ENCODE assay signal across 10 cellular contexts in genomic region chr15:78541744-78542034, GRCh38. TPM values are rescaled to one million over a fixed set of nuclear protein-coding genes. Genes with fewer than 3 reads are reported as not detected.
DNase-seq lines count a peak whose midpoint lies in the region; ATAC-seq and TF ChIP-seq lines count a peak whose summit lies in the region.
"Had no signal": no experiment of that assay in that cellular context is flagged by ENCODE, and none has a peak within 500 bp of the region (broad histone marks: within the 10 kb centered on the region; RNA-seq: fewer than 3 reads in every experiment).

No MANE protein-coding gene starts in this region.

- H3K4me1 ChIP-seq in fibroblast of lung (ENCODE audit: control insufficient read depth, extremely low read depth, insufficient read depth, low read length) (no peaks in the 10 kb centered on the region), rectal smooth muscle tissue (ENCODE audit: control insufficient read depth, insufficient read depth, low read length) (peaks cover 11% of the 10 kb centered on the region)

- ATAC-seq in GM18867 (IDR thresholded peaks at IDR 0.05; ENCODE audit: unreplicated experiment): no peak
- no peak for ATAC-seq in GM18873 (IDR thresholded peaks at IDR 0.05; ENCODE audit: low FRiP score, unreplicated experiment)

- H4K20me1 ChIP-seq in fibroblast of lung (ENCODE audit: control insufficient read depth, extremely low read depth, insufficient read depth, low read length): no peaks in the 10 kb centered on the region

- no peak overlapping the region for H2AFZ ChIP-seq in fibroblast of lung (ENCODE audit: low read length)

- peaks cover 53% of the 10 kb centered on the region for H3K36me3 ChIP-seq in SK-N-MC (ENCODE audit: insufficient read depth, low read length)
- H3K36me3 ChIP-seq in fibroblast of lung (ENCODE audit: control insufficient read depth, insufficient read depth, low read length): peaks cover 7% of the 10 kb centered on the region
- H3K36me3 ChIP-seq in rectal smooth muscle tissue (ENCODE audit: control insufficient read depth, insufficient read depth, low read length): peaks cover 11% of the 10 kb centered on the region

- DNase-seq in GM12865 (ENCODE audit: low read depth) (no peak), SK-N-MC (ENCODE audit: low read depth, low spot score) (no peak), fibroblast of lung (ENCODE audit: low read depth in 2 of 2) (no peak), EL (no peak), NCI-H146 (lab: John Stamatoyannopoulos, UW) (no peak)
- DNase-seq: NCI-H1105, occipital lobe had no signal

- H3K4me3 ChIP-seq in GM12865 (ENCODE audit: low read depth, low read length): peak overlapping the region; percentile 94
- peak overlapping the region; percentile 93 for H3K4me3 ChIP-seq in SK-N-MC
- H3K4me3 ChIP-seq in fibroblast of lung (replicated peaks in 1 of 4; ENCODE audit: control extremely low read depth in 1 of 4, insufficient read depth in 1 of 4, low read depth in 3 of 4, low read length in 4 of 4): peak overlapping the region; percentile 62 to 98 (median 86)
- H3K4me3 ChIP-seq in rectal smooth muscle tissue (ENCODE audit: low read length): peak overlapping the region; percentile 96

- H3K9ac ChIP-seq in SK-N-MC (ENCODE audit: insufficient read length) (peak overlapping the region; percentile 97), fibroblast of lung (ENCODE audit: insufficient read depth, low read length) (peak overlapping the region; percentile 17), rectal smooth muscle tissue (ENCODE audit: low read length) (no peak overlapping the region)

- H3K27me3 ChIP-seq in fibroblast of lung (ENCODE audit: control insufficient read depth, insufficient read depth, low read length) (no peaks in the 10 kb centered on the region), rectal smooth muscle tissue (ENCODE audit: control insufficient read depth, insufficient read depth, low read length) (no peaks in the 10 kb centered on the region)

- TF ChIP-seq CTCF in GM12865 (IDR thresholded peaks at IDR 0.05; ENCODE audit: insufficient read depth, low read depth, low read length, missing control alignments) (no peak), fibroblast of lung (conservative IDR thresholded peaks at IDR 0.05 in 1 of 2, IDR thresholded peaks at IDR 0.05 in 1 of 2; ENCODE audit: low read depth in 1 of 2, low read length in 2 of 2) (no peak)

- peaks cover 31% of the 10 kb centered on the region for H3K79me2 ChIP-seq in fibroblast of lung (ENCODE audit: control insufficient read depth, insufficient read depth, low read length)

- peak overlapping the region; percentile 98 for H3K4me2 ChIP-seq in fibroblast of lung (ENCODE audit: extremely low read depth, insufficient read depth, low read length)

- H3K9me3 ChIP-seq in SK-N-MC (ENCODE audit: low read depth, low read length): no peaks in the 10 kb centered on the region
- no peaks in the 10 kb centered on the region for H3K9me3 ChIP-seq in fibroblast of lung (ENCODE audit: control insufficient read depth, insufficient read depth, low read depth, low read length)

- H3K27ac ChIP-seq in SK-N-MC: no peak overlapping the region
- peak overlapping the region; percentile 84 for H3K27ac ChIP-seq in fibroblast of lung (ENCODE audit: insufficient read depth, low read length)
- no peak overlapping the region for H3K27ac ChIP-seq in rectal smooth muscle tissue (ENCODE audit: low read depth, low read length)

RNA-seq across cellular contexts. Expression of gene PSMA4, which starts 1.4 kb away (rescaled TPM):
- total RNA-seq in fibroblast of lung: 161 and 195 TPM in 2 replicates
- polyA plus RNA-seq in fibroblast of lung: 404 and 413 TPM in 2 replicates
- 252 and 265 TPM in 2 replicates for polyA plus RNA-seq in fibroblast of lung (2012)
- polyA minus RNA-seq in fibroblast of lung (ENCODE audit: low replicate concordance): 9.9 and 17.1 TPM in 2 replicates

RNA-seq across cellular contexts. Expression of gene CHRNA5, which starts 23.6 kb away (rescaled TPM):
- under 0.01 and 0.17 TPM in 2 replicates for total RNA-seq in fibroblast of lung
- polyA plus RNA-seq in fibroblast of lung: 1.2 and 2.9 TPM in 2 replicates
- polyA plus RNA-seq in fibroblast of lung (2012): 1.0 and 1.6 TPM in 2 replicates
- 1.7 TPM in 1 of 2 replicates, not detected in the other for polyA minus RNA-seq in fibroblast of lung (ENCODE audit: low replicate concordance)

RNA-seq across cellular contexts. Expression of gene HYKK, which starts 34.3 kb away (rescaled TPM):
- 2.0 and 2.6 TPM in 2 replicates for total RNA-seq in fibroblast of lung
- 3.3 and 3.6 TPM in 2 replicates for polyA plus RNA-seq in fibroblast of lung
- polyA plus RNA-seq in fibroblast of lung (2012): 1.8 and 2.4 TPM in 2 replicates
- not detected in 2 replicates for polyA minus RNA-seq in fibroblast of lung (ENCODE audit: low replicate concordance)
